ENCODE assay signal across 21 cellular contexts in genomic region chr2:128580988-128581848, GRCh38.
DNase-seq lines count a peak whose midpoint lies in the region; FAIRE-seq and TF ChIP-seq lines count a peak whose summit lies in the region.
"Had no signal": no experiment of that assay in that cellular context is flagged by ENCODE, and none has a peak within 500 bp of the region (broad histone marks: within the 10 kb centered on the region; RNA-seq: fewer than 3 reads in every experiment).

No MANE protein-coding gene starts in this region.

- H3K27ac Mint-ChIP-seq in activated naive CD4-positive, alpha-beta T cell treated with anti-CD3 and anti-CD28 coated beads, Interleukin-2, amount 10 ng/mL, durations not matched to agents 7 days and 5 days: peak overlapping the region; percentile 4
- H3K27ac Mint-ChIP-seq: B cell; CD4-positive, CD25-positive, alpha-beta regulatory T cell; HFFc6 had no signal

- H3K36me3 ChIP-seq in esophagus muscularis mucosa (no peaks in the 10 kb centered on the region), mesenchymal stem cell (ENCODE audit: control insufficient read depth in 1 of 2, insufficient read depth in 2 of 2, low read depth in 1 of 2, low read length in 2 of 2) (no peaks in the 10 kb centered on the region), sigmoid colon (no peaks in the 10 kb centered on the region)

- no peak overlapping the region for H3K4ac ChIP-seq in mesenchymal stem cell (ENCODE audit: low read depth in 1 of 2, low read length in 2 of 2)

- intact Hi-C loops in esophagus muscularis mucosa (cut with DNase I) (no loop called here), sigmoid colon (cut with DNase I) (no loop called here)

- peak overlapping the region in 1 of 2 experiments; percentile 45 for H2BK12ac ChIP-seq in mesenchymal stem cell (ENCODE audit: low read length in 2 of 2)

- no peak overlapping the region for H3K4me3 Mint-ChIP-seq in activated naive CD4-positive, alpha-beta T cell treated with anti-CD3 and anti-CD28 coated beads, Interleukin-2, amount 10 ng/mL, durations not matched to agents 7 days and 5 days
- H3K4me3 Mint-ChIP-seq: B cell; CD4-positive, CD25-positive, alpha-beta regulatory T cell; HFFc6 had no signal

- H2BK5ac ChIP-seq in mesenchymal stem cell (ENCODE audit: low read depth, low read length, poor library complexity, severe bottlenecking): no peak overlapping the region

- TF ChIP-seq POLR2A in esophagus muscularis mucosa (IDR thresholded peaks at IDR 0.05; ENCODE audit: low read depth): no peak
- TF ChIP-seq POLR2A in sigmoid colon (IDR thresholded peaks at IDR 0.05): no peak

- no peak overlapping the region for H2BK15ac ChIP-seq in mesenchymal stem cell (ENCODE audit: low read depth, poor library complexity, severe bottlenecking)

- no peak overlapping the region for H3K18ac ChIP-seq in mesenchymal stem cell (ENCODE audit: low read depth in 1 of 2, low read length in 2 of 2)

- WGBS in esophagus muscularis mucosa: 90% methylated on average over 6 of the region's 6 CpGs
- 96% methylated on average over 6 of the region's 6 CpGs for WGBS in mesenchymal stem cell
- 68 to 85% methylated on average over 6 of the region's 6 CpGs for WGBS in sigmoid colon, 2 donors

- DNase-seq in activated naive CD4-positive, alpha-beta T cell treated with anti-CD3 and anti-CD28 coated beads, Interleukin-2, amount 10 ng/mL, durations not matched to agents 7 days and 5 days: no peak
- no peak for DNase-seq in activated naive CD4-positive, alpha-beta T cell (lab: John Stamatoyannopoulos, UW)
- peak; percentile 84 for DNase-seq in esophagus muscularis mucosa (ENCODE audit: extremely low spot score)
- DNase-seq in mesenchymal stem cell: no peak
- DNase-seq in sigmoid colon: peak; percentile 38
- no peak for DNase-seq in hepatic stellate cell (ENCODE audit: low spot score)
- DNase-seq in RCC 7860 (ENCODE audit: low spot score): no peak
- DNase-seq in 8988T: no peak
- DNase-seq: CD4-positive, CD25-positive, alpha-beta regulatory T cell; COR-L47; DMS 273 treated with DMSO at 0.1 percent for 48 hours; HFFc6; NCI-H1417; NCI-H187; NCI-H2227 treated with DMSO at 0.1 percent for 48 hours; NCI-H524; PC-3 had no signal

- H3K27me3 Mint-ChIP-seq in activated naive CD4-positive, alpha-beta T cell treated with anti-CD3 and anti-CD28 coated beads, Interleukin-2, amount 10 ng/mL, durations not matched to agents 7 days and 5 days: no peaks in the 10 kb centered on the region
- H3K27me3 Mint-ChIP-seq: B cell had no signal

- H3K9me3 ChIP-seq in esophagus muscularis mucosa (peaks cover 0 to 5% (median 0%) of the 10 kb centered on the region in 4 donors), mesenchymal stem cell (ENCODE audit: control insufficient read depth, low read length) (no peaks in the 10 kb centered on the region), sigmoid colon (no peaks in the 10 kb centered on the region)

- H3K27ac ChIP-seq in esophagus muscularis mucosa (replicated peaks in 1 of 4) (no peak overlapping the region), mesenchymal stem cell (ENCODE audit: low read length, poor library complexity, severe bottlenecking) (no peak overlapping the region), sigmoid colon (no peak overlapping the region)
- H3K27ac ChIP-seq: RWPE1 had no signal

- H3K4me1 Mint-ChIP-seq in activated naive CD4-positive, alpha-beta T cell treated with anti-CD3 and anti-CD28 coated beads, Interleukin-2, amount 10 ng/mL, durations not matched to agents 7 days and 5 days: no peaks in the 10 kb centered on the region
- H3K4me1 Mint-ChIP-seq: B cell had no signal

- FAIRE-seq in RCC 7860 (lab: Jason Lieb, UNC): no peak
- FAIRE-seq: G401.6, K562 had no signal

- no peak overlapping the region for H2AK5ac ChIP-seq in mesenchymal stem cell (ENCODE audit: low read length, severe bottlenecking)

- no peak overlapping the region for H4K91ac ChIP-seq in mesenchymal stem cell (ENCODE audit: low read length)

- TF ChIP-seq EP300 in esophagus muscularis mucosa (IDR thresholded peaks at IDR 0.05) (no peak), sigmoid colon (IDR thresholded peaks at IDR 0.05) (no peak)

- H3K9me3 Mint-ChIP-seq in activated naive CD4-positive, alpha-beta T cell treated with anti-CD3 and anti-CD28 coated beads, Interleukin-2, amount 10 ng/mL, durations not matched to agents 7 days and 5 days: no peaks in the 10 kb centered on the region

- H2BK120ac ChIP-seq in mesenchymal stem cell (ENCODE audit: low read depth, low read length): no peak overlapping the region

- H3K4me3 ChIP-seq in esophagus muscularis mucosa: no peak overlapping the region
- H3K4me3 ChIP-seq in mesenchymal stem cell (ENCODE audit: insufficient read depth in 1 of 2, low read depth in 1 of 2, low read length in 2 of 2): no peak overlapping the region
- H3K4me3 ChIP-seq in sigmoid colon: no peak overlapping the region
- H3K4me3 ChIP-seq: K562 had no signal

- TF ChIP-seq CTCF in esophagus muscularis mucosa (IDR thresholded peaks at IDR 0.05) (no peak), sigmoid colon (IDR thresholded peaks at IDR 0.05) (no peak)

- no peaks in the 10 kb centered on the region for H3K4me1 ChIP-seq in esophagus muscularis mucosa
- no peaks in the 10 kb centered on the region for H3K4me1 ChIP-seq in mesenchymal stem cell (ENCODE audit: control insufficient read depth, insufficient read depth, low read depth, low read length)
- H3K4me1 ChIP-seq in sigmoid colon: no peaks in the 10 kb centered on the region

- H3K9ac ChIP-seq in mesenchymal stem cell (ENCODE audit: low read length): no peak overlapping the region

- H3K36me3 Mint-ChIP-seq in activated naive CD4-positive, alpha-beta T cell treated with anti-CD3 and anti-CD28 coated beads, Interleukin-2, amount 10 ng/mL, durations not matched to agents 7 days and 5 days: no peaks in the 10 kb centered on the region
- H3K36me3 Mint-ChIP-seq: CD4-positive, CD25-positive, alpha-beta regulatory T cell had no signal

- H3K79me1 ChIP-seq in mesenchymal stem cell (replicated peaks; ENCODE audit: low read length, poor library complexity, severe bottlenecking): no peaks in the 10 kb centered on the region

- H3K4me2 ChIP-seq in mesenchymal stem cell (ENCODE audit: low read length, poor library complexity, severe bottlenecking): no peak overlapping the region

- H3K27me3 ChIP-seq in esophagus muscularis mucosa (no peaks in the 10 kb centered on the region), mesenchymal stem cell (ENCODE audit: control insufficient read depth in 1 of 2, insufficient read depth in 1 of 2, low read length in 2 of 2) (peaks cover 0 to 17% of the 10 kb centered on the region in 2 experiments), sigmoid colon (no peaks in the 10 kb centered on the region)

- no peak overlapping the region for H4K8ac ChIP-seq in mesenchymal stem cell (ENCODE audit: low read length)

- CTCF ChIA-PET in activated naive CD4-positive, alpha-beta T cell treated with anti-CD3 and anti-CD28 coated beads, Interleukin-2, amount 10 ng/mL, durations not matched to agents 7 days and 5 days (lab: Charles Lee): no interaction called here

- H3K23ac ChIP-seq in mesenchymal stem cell (ENCODE audit: low read length in 2 of 2): no peak overlapping the region

- H2AFZ ChIP-seq in mesenchymal stem cell (ENCODE audit: low read depth, low read length): peak overlapping the region; percentile 23

- H3K14ac ChIP-seq in mesenchymal stem cell (ENCODE audit: low read length in 2 of 2): no peak overlapping the region

Comparison
In these comparisons a context has a peak if more than half of its experiments do, and no peak if none do; other contexts are left out.
1. DNase-seq: peak in esophagus muscularis mucosa (single experiment) and sigmoid colon (single experiment); none in activated naive CD4-positive, alpha-beta T cell treated with anti-CD3 and anti-CD28 coated beads, Interleukin-2, amount 10 ng/mL, durations not matched to agents 7 days and 5 days (single experiment), activated naive CD4-positive, alpha-beta T cell (0 of 4), mesenchymal stem cell (single experiment), hepatic stellate cell (single experiment), RCC 7860 (single experiment) and 8988T (single experiment).